ENCODE assay signal across 34 cellular contexts in the genomic region with DNA sequence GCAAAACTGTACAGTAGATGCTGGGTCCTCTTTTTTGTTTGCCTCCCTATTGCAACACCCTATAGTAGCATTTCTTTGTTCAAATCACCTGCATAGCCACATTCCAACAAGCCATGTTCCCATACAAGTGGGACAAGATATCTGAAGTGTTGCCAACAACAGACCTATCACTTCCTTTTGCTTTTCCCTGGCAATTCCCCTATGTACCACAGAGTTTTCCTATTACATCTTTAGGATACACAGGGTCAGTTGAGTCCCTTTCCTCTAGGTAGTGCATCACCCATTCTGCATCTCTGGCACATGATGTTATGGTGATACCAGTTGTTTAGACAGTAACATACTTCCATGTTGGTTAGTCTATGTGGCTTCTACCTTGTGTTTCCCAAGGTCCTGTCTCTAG.
"Had no signal": no experiment of that assay in that cellular context is flagged by ENCODE, and none has a peak within 500 bp of the region (broad histone marks: within the 10 kb centered on the region; RNA-seq: fewer than 3 reads in every experiment).

No MANE protein-coding gene starts in this region.

- H3K9me3 ChIP-seq: adrenal gland, body of pancreas, breast epithelium had no signal

- H3K27me3 ChIP-seq: adrenal gland, body of pancreas, brain microvascular endothelial cell, breast epithelium, cardiac muscle cell had no signal

- DNase-seq: activated B cell treated with CpG ODN at 0.5 μM for 24 hours; activated CD4-positive, alpha-beta memory T cell treated with anti-CD3 and anti-CD28 coated beads for 36 hours; activated CD4-positive, alpha-beta T cell treated with anti-CD3 and anti-CD28 coated beads for 4 hours; activated CD4-positive, alpha-beta T cell treated with anti-CD3 and anti-CD28 coated beads, Interleukin-2, amount 10 ng/mL, durations not matched to agents 24 days and 14 days; activated CD4-positive, alpha-beta T cell treated with anti-CD3 and anti-CD28 coated beads, Interleukin-2, amount 50 U/mL, for 1 hour; activated CD4-positive, alpha-beta T cell treated with anti-CD3 and anti-CD28 coated beads, Interleukin-2, amount 50 U/mL, for 4 hours; activated CD4-positive, CD25-positive, alpha-beta regulatory T cell treated with anti-CD3 and anti-CD28 coated beads, Interleukin-2, amount 50 U/mL, for 72 hours; activated CD8-positive, alpha-beta memory T cell treated with anti-CD3 and anti-CD28 coated beads, Interleukin-2, amount 50 U/mL, for 4 hours; activated CD8-positive, alpha-beta T cell treated with anti-CD3 and anti-CD28 coated beads for 36 hours; activated effector memory CD4-positive, alpha-beta T cell treated with anti-CD3 and anti-CD28 coated beads, Interleukin-2, amount 50 U/mL, for 16 hours; activated gamma-delta T cell treated with Interleukin-2 at 50 U/mL for 16 hours; activated naive CD4-positive, alpha-beta T cell; activated naive CD4-positive, alpha-beta T cell treated with anti-CD3 and anti-CD28 coated beads for 36 hours; activated naive CD4-positive, alpha-beta T cell treated with anti-CD3 and anti-CD28 coated beads, Interleukin-2, amount 50 U/mL, for 16 hours; activated naive CD8-positive, alpha-beta T cell treated with anti-CD3 and anti-CD28 coated beads for 36 hours; activated T-cell treated with anti-CD3 and anti-CD28 coated beads for 4 hours; activated T-cell treated with anti-CD3 and anti-CD28 coated beads, Interleukin-2, amount 50 U/mL, for 1 hour; activated T-cell treated with anti-CD3 and anti-CD28 coated beads, Interleukin-2, amount 50 U/mL, for 4 hours; activated T-cell treated with anti-CD3 and anti-CD28 coated beads, Interleukin-2, amount 50 U/mL, for 72 hours; adrenal gland; amniotic stem cell; aorta; body of pancreas; brain microvascular endothelial cell; caudate nucleus; cerebellar nuclear complex; T-helper 1 cell; T-helper 2 cell; T-helper 9 cell had no signal

- FAIRE-seq: astrocyte, TTC549 had no signal

- H3K36me3 ChIP-seq: adrenal gland, brain microvascular endothelial cell, breast epithelium, cardiac muscle cell had no signal

- H3K27ac ChIP-seq: adrenal gland, body of pancreas, brain microvascular endothelial cell, breast epithelium, cardiac muscle cell, VCaP had no signal

- H3K4me3 ChIP-seq: adrenal gland, body of pancreas, breast epithelium, cardiac muscle cell had no signal

- H3K4me1 ChIP-seq: adrenal gland, body of pancreas, breast epithelium had no signal
